In genomic region chr5:95595289-95595931, GRCh38 we compare ENCODE assay signal across 2 cellular contexts.
TF ChIP-seq lines count a peak whose summit lies in the region.

No MANE protein-coding gene starts in this region.

TF ChIP-seq in HEK293, 187 proteins besides CTCF, POLR2A, EP300 and RAD21:
- TF ChIP-seq ZNF23 (tag by site-specific recombination; IDR thresholded peaks at IDR 0.05; ENCODE audit: borderline replicate concordance): no peak
- peak; percentile 86 for TF ChIP-seq ZNF146 (tag by site-specific recombination; IDR thresholded peaks at IDR 0.05)

TF ChIP-seq in K562, 482 proteins besides CTCF, POLR2A, EP300 and RAD21:
- no peak for TF ChIP-seq CEBPG (CRISPR knock-in tag; IDR thresholded peaks at IDR 0.05)
- peak; percentile 50 to 58 for TF ChIP-seq CEBPG (tag; conservative IDR thresholded peaks at IDR 0.05 in 1 of 2, IDR thresholded peaks at IDR 0.05 in 1 of 2)
- no peak for TF ChIP-seq SMAD4 (CRISPR knock-in tag; conservative IDR thresholded peaks at IDR 0.05)
- no peak for TF ChIP-seq ARID2 (IDR thresholded peaks at IDR 0.05)
- no peak for TF ChIP-seq ZNF143 (CRISPR knock-in tag; IDR thresholded peaks at IDR 0.05)
- no peak for TF ChIP-seq ZNF785 (CRISPR knock-in tag; IDR thresholded peaks at IDR 0.05)
- TF ChIP-seq, protein P1, sequence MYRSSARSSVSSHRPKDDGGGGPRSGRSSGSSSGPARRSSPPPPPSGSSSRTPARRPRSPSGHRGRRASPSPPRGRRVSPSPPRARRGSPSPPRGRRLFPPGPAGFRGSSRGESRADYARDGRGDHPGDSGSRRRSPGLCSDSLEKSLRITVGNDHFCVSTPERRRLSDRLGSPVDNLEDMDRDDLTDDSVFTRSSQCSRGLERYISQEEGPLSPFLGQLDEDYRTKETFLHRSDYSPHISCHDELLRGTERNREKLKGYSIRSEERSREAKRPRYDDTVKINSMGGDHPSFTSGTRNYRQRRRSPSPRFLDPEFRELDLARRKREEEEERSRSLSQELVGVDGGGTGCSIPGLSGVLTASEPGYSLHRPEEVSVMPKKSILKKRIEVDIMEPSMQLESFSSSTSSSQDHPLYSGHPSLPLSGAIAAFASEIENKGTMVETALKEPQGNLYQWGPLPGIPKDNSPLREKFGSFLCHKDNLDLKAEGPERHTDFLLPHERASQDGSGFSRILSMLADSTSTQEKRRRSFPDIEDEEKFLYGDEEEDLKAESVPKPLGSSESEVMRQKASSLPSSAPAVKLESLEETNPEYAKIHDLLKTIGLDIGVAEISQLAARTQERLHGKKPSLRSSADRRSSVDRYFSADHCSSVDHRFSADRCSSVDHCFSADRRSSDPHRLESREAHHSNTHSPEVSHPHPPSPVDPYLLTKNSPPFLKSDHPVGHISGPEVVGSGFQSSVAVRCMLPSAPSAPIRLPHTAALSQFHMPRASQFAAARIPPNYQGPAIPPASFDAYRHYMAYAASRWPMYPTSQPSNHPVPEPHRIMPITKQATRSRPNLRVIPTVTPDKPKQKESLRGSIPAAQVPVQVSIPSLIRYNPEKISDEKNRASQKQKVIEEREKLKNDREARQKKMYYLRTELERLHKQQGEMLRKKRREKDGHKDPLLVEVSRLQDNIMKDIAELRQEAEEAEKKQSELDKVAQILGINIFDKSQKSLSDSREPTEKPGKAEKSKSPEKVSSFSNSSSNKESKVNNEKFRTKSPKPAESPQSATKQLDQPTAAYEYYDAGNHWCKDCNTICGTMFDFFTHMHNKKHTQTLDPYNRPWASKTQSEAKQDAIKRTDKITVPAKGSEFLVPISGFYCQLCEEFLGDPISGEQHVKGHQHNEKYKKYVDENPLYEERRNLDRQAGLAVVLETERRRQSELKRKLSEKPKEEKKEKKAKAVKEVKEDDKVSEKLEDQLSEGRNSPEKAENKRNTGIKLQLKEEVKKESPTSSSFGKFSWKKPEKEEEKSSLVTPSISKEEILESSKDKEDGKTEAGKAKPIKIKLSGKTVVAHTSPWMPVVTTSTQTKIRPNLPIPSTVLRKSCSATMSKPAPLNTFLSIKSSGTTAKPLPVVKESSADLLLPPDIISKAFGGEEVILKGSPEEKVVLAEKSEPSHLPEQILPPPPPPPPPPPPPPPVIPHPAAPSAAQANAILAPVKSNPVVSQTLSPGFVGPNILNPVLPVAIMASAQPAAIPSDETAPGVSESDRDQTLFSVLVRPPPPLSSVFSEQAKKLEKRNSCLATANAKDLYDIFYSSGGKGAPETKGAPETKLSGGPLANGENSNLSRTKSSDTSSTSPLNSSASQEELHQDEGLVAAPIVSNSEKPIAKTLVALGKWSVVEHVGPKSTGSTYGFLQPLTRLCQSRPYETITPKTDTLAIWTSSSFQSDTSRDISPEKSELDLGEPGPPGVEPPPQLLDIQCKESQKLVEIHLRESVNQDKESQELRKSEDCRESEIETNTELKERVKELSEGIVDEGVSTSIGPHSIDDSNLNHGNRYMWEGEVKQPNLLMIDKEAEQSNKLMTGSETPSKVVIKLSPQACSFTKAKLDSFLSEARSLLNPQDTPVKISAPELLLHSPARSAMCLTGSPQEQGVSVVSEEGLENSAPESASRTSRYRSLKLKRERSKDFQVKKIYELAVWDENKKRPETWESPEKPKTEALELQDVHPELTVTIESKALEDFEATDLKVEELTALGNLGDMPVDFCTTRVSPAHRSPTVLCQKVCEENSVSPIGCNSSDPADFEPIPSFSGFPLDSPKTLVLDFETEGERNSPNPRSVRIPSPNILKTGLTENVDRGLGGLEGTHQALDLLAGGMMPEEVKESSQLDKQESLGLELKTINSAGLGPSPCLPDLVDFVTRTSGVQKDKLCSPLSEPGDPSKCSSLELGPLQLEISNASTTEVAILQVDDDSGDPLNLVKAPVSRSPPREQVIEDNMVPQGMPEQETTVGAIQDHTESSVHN (IDR thresholded peaks at IDR 0.05; ENCODE audit: borderline replicate concordance in 1 of 2, low read depth in 1 of 2): no peak
- TF ChIP-seq CTCFL (IDR thresholded peaks at IDR 0.05; ENCODE audit: borderline replicate concordance, insufficient read depth, low read depth, low read length, poor library complexity, severe bottlenecking): no peak
- no peak for TF ChIP-seq XRCC4 (IDR thresholded peaks at IDR 0.05; ENCODE audit: extremely low read depth, insufficient read depth, insufficient read length)
- TF ChIP-seq, protein P2, sequence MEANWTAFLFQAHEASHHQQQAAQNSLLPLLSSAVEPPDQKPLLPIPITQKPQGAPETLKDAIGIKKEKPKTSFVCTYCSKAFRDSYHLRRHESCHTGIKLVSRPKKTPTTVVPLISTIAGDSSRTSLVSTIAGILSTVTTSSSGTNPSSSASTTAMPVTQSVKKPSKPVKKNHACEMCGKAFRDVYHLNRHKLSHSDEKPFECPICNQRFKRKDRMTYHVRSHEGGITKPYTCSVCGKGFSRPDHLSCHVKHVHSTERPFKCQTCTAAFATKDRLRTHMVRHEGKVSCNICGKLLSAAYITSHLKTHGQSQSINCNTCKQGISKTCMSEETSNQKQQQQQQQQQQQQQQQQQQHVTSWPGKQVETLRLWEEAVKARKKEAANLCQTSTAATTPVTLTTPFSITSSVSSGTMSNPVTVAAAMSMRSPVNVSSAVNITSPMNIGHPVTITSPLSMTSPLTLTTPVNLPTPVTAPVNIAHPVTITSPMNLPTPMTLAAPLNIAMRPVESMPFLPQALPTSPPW (CRISPR knock-in tag; IDR thresholded peaks at IDR 0.05): peak; percentile 27; the same call in 1 of the 2 replicates
- no peak for TF ChIP-seq ZNF778 (CRISPR knock-in tag; IDR thresholded peaks at IDR 0.05)
- TF ChIP-seq, protein P3, sequence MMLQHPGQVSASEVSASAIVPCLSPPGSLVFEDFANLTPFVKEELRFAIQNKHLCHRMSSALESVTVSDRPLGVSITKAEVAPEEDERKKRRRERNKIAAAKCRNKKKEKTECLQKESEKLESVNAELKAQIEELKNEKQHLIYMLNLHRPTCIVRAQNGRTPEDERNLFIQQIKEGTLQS (IDR thresholded peaks at IDR 0.05): peak; percentile 43
- TF ChIP-seq, protein P3 (CRISPR knock-in tag; conservative IDR thresholded peaks at IDR 0.05): no peak
- TF ChIP-seq ZNF146 (CRISPR knock-in tag; IDR thresholded peaks at IDR 0.05; ENCODE audit: unreplicated experiment): peak; percentile 90
- no peak for TF ChIP-seq GATAD2B (IDR thresholded peaks at IDR 0.05; ENCODE audit: borderline replicate concordance)
- no peak for TF ChIP-seq KDM1A (IDR thresholded peaks at IDR 0.05)
